8 cellular contexts compared by ENCODE assay signal in the genomic region with DNA sequence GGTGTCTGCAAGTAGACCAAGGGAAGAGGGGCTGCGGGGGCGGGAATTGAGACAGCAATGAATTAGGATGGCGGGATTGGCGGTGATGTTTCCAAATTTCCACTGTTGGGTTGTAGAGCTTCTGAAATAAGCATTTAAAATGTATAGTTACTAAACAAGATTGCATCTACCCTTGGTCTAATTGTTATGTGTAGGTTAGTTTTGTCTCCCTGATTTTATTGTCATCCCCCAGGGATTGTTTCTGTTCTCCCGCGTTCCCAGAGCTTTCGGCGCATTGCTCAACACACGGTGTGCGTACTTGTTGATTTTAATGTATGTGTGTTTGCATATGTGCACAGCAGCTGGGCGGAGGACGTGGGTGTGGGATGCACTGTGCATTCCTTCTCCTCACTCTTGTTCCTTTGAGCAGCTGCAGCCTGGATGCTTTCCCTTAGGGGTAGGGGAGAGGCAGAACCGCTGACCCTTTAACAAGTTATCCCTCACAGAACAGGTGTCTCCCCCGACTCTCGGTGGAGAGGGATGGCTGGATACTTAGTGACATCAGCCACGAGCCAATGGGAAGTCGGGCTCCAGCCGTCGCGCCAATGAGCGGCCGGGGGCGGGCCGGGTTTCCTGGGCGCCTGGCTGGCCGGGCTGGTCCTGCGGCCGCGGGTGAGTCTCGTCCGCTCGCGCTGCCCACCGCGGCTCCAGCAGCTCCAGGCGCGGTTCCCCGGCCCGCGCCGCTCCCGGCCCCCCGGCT. TPM values are rescaled to one million over a fixed set of nuclear protein-coding genes. Genes with fewer than 3 reads are reported as not detected.
DNase-seq lines count a peak whose midpoint lies in the region; ATAC-seq, FAIRE-seq and TF ChIP-seq lines count a peak whose summit lies in the region.

A gene with protein sequence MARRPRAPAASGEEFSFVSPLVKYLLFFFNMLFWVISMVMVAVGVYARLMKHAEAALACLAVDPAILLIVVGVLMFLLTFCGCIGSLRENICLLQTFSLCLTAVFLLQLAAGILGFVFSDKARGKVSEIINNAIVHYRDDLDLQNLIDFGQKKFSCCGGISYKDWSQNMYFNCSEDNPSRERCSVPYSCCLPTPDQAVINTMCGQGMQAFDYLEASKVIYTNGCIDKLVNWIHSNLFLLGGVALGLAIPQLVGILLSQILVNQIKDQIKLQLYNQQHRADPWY (plus strand): TSS at position 613 of the 739 bp plus-strand sequence. CDS start 274 bp downstream, outside the sequence.

- peaks cover 7% of the 10 kb centered on the region for H4K20me1 ChIP-seq in neural progenitor cell (ENCODE audit: low read depth)

- 1 to 2% (median 1%) methylated on average over 20 to 43 of the region's 43 CpGs for WGBS in stomach, 5 donors

- no peak for TF ChIP-seq POLR2A in stomach (IDR thresholded peaks at IDR 0.05)

- H3K36me3 ChIP-seq in neural progenitor cell: no peaks in the 10 kb centered on the region
- no peaks in the 10 kb centered on the region for H3K36me3 ChIP-seq in stomach

- no peak within 1 kb of the TSS for H3K27ac ChIP-seq in foreskin keratinocyte
- H3K27ac ChIP-seq in neural progenitor cell: no peak within 1 kb of the TSS
- peak within 1 kb of the TSS in 2 of 5 donors; percentile 50 to 55 for H3K27ac ChIP-seq in stomach

- H3K79me2 ChIP-seq in neural progenitor cell (ENCODE audit: low read depth): peaks cover 10% of the 10 kb centered on the region

- H3K9ac ChIP-seq in neural progenitor cell: no peak within 1 kb of the TSS

- H3K4me3 ChIP-seq in neural progenitor cell (peak within 1 kb of the TSS; percentile 95), stomach (peak within 1 kb of the TSS; percentile 54 to 71 (median 58))

- H3K27me3 ChIP-seq in foreskin keratinocyte (peaks cover 57% of the 10 kb centered on the region), neural progenitor cell (peaks cover 31% of the 10 kb centered on the region), stomach (peaks cover 0 to 27% (median 5%) of the 10 kb centered on the region in 3 donors)

- no peaks in the 10 kb centered on the region for H3K36me3 Mint-ChIP-seq in neural progenitor cell

- TF ChIP-seq CTCF in D721Med (IDR thresholded peaks at IDR 0.05; ENCODE audit: insufficient read depth, missing control alignments): no peak
- TF ChIP-seq CTCF in foreskin keratinocyte (conservative IDR thresholded peaks at IDR 0.05): no peak
- no peak for TF ChIP-seq CTCF in neural progenitor cell (IDR thresholded peaks at IDR 0.05)
- TF ChIP-seq CTCF in stomach (IDR thresholded peaks at IDR 0.05): no peak

- no peak within 1 kb of the TSS for H3K27ac Mint-ChIP-seq in neural progenitor cell

- TF ChIP-seq EP300 in stomach (IDR thresholded peaks at IDR 0.05): no peak

- peaks cover 31% of the 10 kb centered on the region for H3K27me3 Mint-ChIP-seq in neural progenitor cell (ENCODE audit: insufficient read depth, low read depth)

- DNase-seq in D721Med (ENCODE audit: insufficient read length, low spot score): peak; percentile 99
- peak; percentile 98 for DNase-seq in HuH-7 (ENCODE audit: low spot score)
- peak; percentile 83 for DNase-seq in RKO (ENCODE audit: low spot score)
- DNase-seq in activated effector memory CD4-positive, alpha-beta T cell treated with anti-CD3 and anti-CD28 coated beads, Interleukin-2, amount 50 U/mL, for 16 hours: peak; percentile 89
- peak; percentile 23 to 30 for DNase-seq in foreskin keratinocyte
- DNase-seq in neural progenitor cell (ENCODE audit: low spot score): peak; percentile 95
- DNase-seq in stomach: peak; percentile 86

- no peaks in the 10 kb centered on the region for H3K4me1 ChIP-seq in foreskin keratinocyte
- H3K4me1 ChIP-seq in neural progenitor cell: peaks cover 14% of the 10 kb centered on the region
- H3K4me1 ChIP-seq in stomach: peaks cover 12 to 35% (median 16%) of the 10 kb centered on the region in 4 donors

- H3K9me3 ChIP-seq in neural progenitor cell (ENCODE audit: low read depth): no peaks in the 10 kb centered on the region
- no peaks in the 10 kb centered on the region for H3K9me3 ChIP-seq in stomach

- FAIRE-seq in D721Med (lab: Jason Lieb, UNC): no peak

- peak; percentile 54 for ATAC-seq in GM21447 (IDR thresholded peaks at IDR 0.05; ENCODE audit: unreplicated experiment)
- ATAC-seq in foreskin keratinocyte: peak; percentile 86

- peaks cover 15% of the 10 kb centered on the region for H3K4me1 Mint-ChIP-seq in neural progenitor cell

- H3K4me2 ChIP-seq in neural progenitor cell: peak within 1 kb of the TSS; percentile 98

- intact Hi-C loops in stomach (cut with DNase I; ENCODE audit: low total_unique reads): no loop called here

- peak within 1 kb of the TSS; percentile 93 for H2AFZ ChIP-seq in neural progenitor cell (replicated peaks)

- H3K4me3 Mint-ChIP-seq in neural progenitor cell: peak within 1 kb of the TSS; percentile 93

- no peaks in the 10 kb centered on the region for H3K9me3 Mint-ChIP-seq in neural progenitor cell

- peaks cover 12% of the 10 kb centered on the region for H3F3A ChIP-seq in neural progenitor cell (ENCODE audit: low read depth)

RNA-seq across cellular contexts. Expression of the gene that starts here (rescaled TPM):
- total RNA-seq in foreskin keratinocyte (1.4 and 4.5 TPM in 2 replicates), neural progenitor cell (ENCODE audit: low replicate concordance) (34.5 and 52.7 TPM in 2 replicates), stomach (10 to 100 TPM in 1 of 5 donors, 1 to 10 TPM in 4; 1.8 to 20.9 (median 8.4) TPM)
- polyA plus RNA-seq in foreskin keratinocyte (1.6 and 4.5 TPM in 2 replicates), stomach (10 to 100 TPM in 1 of 3 donors, 1 to 10 TPM in 2; 5.4 to 17.4 (median 9.5) TPM)

Comparison
In these comparisons a context has a peak if more than half of its experiments do, and no peak if none do; other contexts are left out.
1. DNase-seq: peak in every context shown above with its lines; median percentile 99 in D721Med; 98 in HuH-7; 95 in neural progenitor cell; 89 in activated effector memory CD4-positive, alpha-beta T cell treated with anti-CD3 and anti-CD28 coated beads, Interleukin-2, amount 50 U/mL, for 16 hours; 86 in stomach; 83 in RKO; 26 in foreskin keratinocyte.